In genomic region chr4:185809517-185810071, GRCh38 we compare ENCODE assay signal across 18 cellular contexts. TPM values are rescaled to one million over a fixed set of nuclear protein-coding genes. Genes with fewer than 3 reads are reported as not detected.
DNase-seq lines count a peak whose midpoint lies in the region; ATAC-seq and TF ChIP-seq lines count a peak whose summit lies in the region.
"Had no signal": no experiment of that assay in that cellular context is flagged by ENCODE, and none has a peak within 500 bp of the region (broad histone marks: within the 10 kb centered on the region; RNA-seq: fewer than 3 reads in every experiment).

No MANE protein-coding gene starts in this region.

- H2BK15ac ChIP-seq in neuronal stem cell (ENCODE audit: low read length), result no peak overlapping the region

- no peak overlapping the region for H3K18ac ChIP-seq in neuronal stem cell (ENCODE audit: low read length)

- CTCF ChIA-PET in Caco-2 (lab: Charles Lee), result interaction anchor here (1.4 kb wide), 1 partner anchor 212 kb away, joined by 3 read pairs; no protein-coding TSS in a partner anchor

- ATAC-seq in GM21786 (IDR thresholded peaks at IDR 0.05; ENCODE audit: unreplicated experiment), result no peak
- ATAC-seq in GM21360 (IDR thresholded peaks at IDR 0.05; ENCODE audit: unreplicated experiment), result no peak
- ATAC-seq: left colon, WTC11 had no signal

- H3K9ac ChIP-seq in SU-DHL-6 (ENCODE audit: low read length), result peak overlapping the region; percentile 59
- H3K9ac ChIP-seq in neuronal stem cell (ENCODE audit: low read depth, low read length, poor library complexity), result no peak overlapping the region

- H3K4me1 ChIP-seq in Caco-2 (peaks cover 16% of the 10 kb centered on the region), right atrium auricular region (peaks cover 0 to 5% of the 10 kb centered on the region in 2 donors), neuronal stem cell (ENCODE audit: control insufficient read depth in 2 of 2, insufficient read depth in 1 of 2, low read depth in 1 of 2, low read length in 2 of 2) (peaks cover 14 to 18% of the 10 kb centered on the region in 2 donors)

- H3K27ac Mint-ChIP-seq in Caco-2 (ENCODE audit: unreplicated experiment) (peak overlapping the region; percentile 8), endothelial cell (ENCODE audit: unreplicated experiment) (no peak overlapping the region)
- H3K27ac Mint-ChIP-seq: WTC11 had no signal

- BruUV-seq in Caco-2 (replicated peaks; lab: Mats Ljungman, UMichigan), result no TSS peak

- H3K9me3 ChIP-seq in Caco-2 (no peaks in the 10 kb centered on the region), SU-DHL-6 (ENCODE audit: insufficient read depth, low read length) (no peaks in the 10 kb centered on the region), right atrium auricular region (no peaks in the 10 kb centered on the region), neuronal stem cell (replicated peaks in 1 of 2; ENCODE audit: control insufficient read depth in 2 of 2, insufficient read depth in 1 of 2, low read depth in 1 of 2, low read length in 2 of 2) (peaks cover 0 to 3% of the 10 kb centered on the region in 2 donors)

- in situ Hi-C loops in GM13976 (cut with MboI; ENCODE audit: low sequenced_read_pairs, unreplicated experiment), result no loop called here

- H3K23ac ChIP-seq in neuronal stem cell (ENCODE audit: low read depth, low read length, poor library complexity), result no peak overlapping the region

- H3K27me3 ChIP-seq in Caco-2 (replicated peaks; ENCODE audit: control insufficient read depth, insufficient read depth, low read length) (no peaks in the 10 kb centered on the region), SU-DHL-6 (ENCODE audit: low read length) (no peaks in the 10 kb centered on the region), right atrium auricular region (no peaks in the 10 kb centered on the region), neuronal stem cell (ENCODE audit: control insufficient read depth in 3 of 3, insufficient read depth in 3 of 3, low read depth in 1 of 3, low read length in 3 of 3) (no peaks in the 10 kb centered on the region)

- H3K79me2 ChIP-seq in SU-DHL-6 (ENCODE audit: insufficient read depth, low read length), result no peaks in the 10 kb centered on the region

- H3K4me2 ChIP-seq in SU-DHL-6 (ENCODE audit: low read depth, low read length, poor library complexity, severe bottlenecking) (peak overlapping the region; percentile 98), neuronal stem cell (ENCODE audit: insufficient read depth, low read length, poor library complexity, severe bottlenecking) (peak overlapping the region; percentile 55)

- H3K4me1 Mint-ChIP-seq in Caco-2 (ENCODE audit: low read depth, unreplicated experiment) (peaks cover 32% of the 10 kb centered on the region), endothelial cell (ENCODE audit: unreplicated experiment) (peaks cover 10% of the 10 kb centered on the region)

- no peak overlapping the region for H3K4ac ChIP-seq in neuronal stem cell (ENCODE audit: low read length)

- TF ChIP-seq CTCF in Caco-2 (IDR thresholded peaks at IDR 0.05; ENCODE audit: insufficient read depth in 1 of 2, low read depth in 1 of 2, low read length in 1 of 2, severe bottlenecking in 1 of 2, unreplicated experiment in 1 of 2) (no peak), SU-DHL-6 (IDR thresholded peaks at IDR 0.05; ENCODE audit: insufficient read depth, low read length, poor library complexity, severe bottlenecking) (no peak), right atrium auricular region (IDR thresholded peaks at IDR 0.05) (no peak), endothelial cell (IDR thresholded peaks at IDR 0.05; ENCODE audit: unreplicated experiment) (no peak), GM13976 (IDR thresholded peaks at IDR 0.05; ENCODE audit: borderline replicate concordance, control extremely low read depth, extremely low read depth, insufficient read depth, missing control alignments) (no peak)

- H3K36me3 ChIP-seq in Caco-2 (ENCODE audit: control insufficient read depth, insufficient read depth, low read length), result no peaks in the 10 kb centered on the region
- H3K36me3 ChIP-seq in SU-DHL-6 (ENCODE audit: low read length), result no peaks in the 10 kb centered on the region
- H3K36me3 ChIP-seq in right atrium auricular region, result no peaks in the 10 kb centered on the region
- peaks cover 0 to 8% of the 10 kb centered on the region in 2 donors for H3K36me3 ChIP-seq in neuronal stem cell (replicated peaks in 1 of 2; ENCODE audit: control insufficient read depth in 2 of 2, insufficient read depth in 2 of 2, low read length in 2 of 2)

- H2BK12ac ChIP-seq in neuronal stem cell (ENCODE audit: low read length), result no peak overlapping the region

- whole genome bisulfite sequencing in neuronal stem cell (ENCODE audit: extremely low coverage in 2 of 2, insufficient read length in 2 of 2, insufficient replicate concordance in 1 of 2), 2 donors, result no CpG with 5 or more reads among the region's 4 CpGs

- H4K20me1 ChIP-seq in SU-DHL-6 (ENCODE audit: low read depth, low read length), result no peaks in the 10 kb centered on the region

- peaks cover 13% of the 10 kb centered on the region for H3F3A ChIP-seq in SU-DHL-6 (ENCODE audit: insufficient read depth)

- H3K36me3 Mint-ChIP-seq in Caco-2 (ENCODE audit: insufficient read depth, unreplicated experiment), result peaks cover under 1% of the 10 kb centered on the region
- H3K36me3 Mint-ChIP-seq in endothelial cell (ENCODE audit: low read depth, unreplicated experiment), result no peaks in the 10 kb centered on the region
- H3K36me3 Mint-ChIP-seq: WTC11 had no signal

- H4K8ac ChIP-seq in neuronal stem cell (ENCODE audit: low read depth, low read length), result no peak overlapping the region

- peak overlapping the region; percentile 60 for H2AFZ ChIP-seq in SU-DHL-6 (ENCODE audit: low read depth, low read length, severe bottlenecking)
- H2AFZ ChIP-seq in neuronal stem cell (ENCODE audit: low read length), result no peak overlapping the region

- H3K4me3 ChIP-seq in Caco-2 (ENCODE audit: low read depth, low read length) (peak overlapping the region; percentile 55), SU-DHL-6 (ENCODE audit: insufficient read depth, low read length, poor library complexity, severe bottlenecking) (peak overlapping the region; percentile 55), right atrium auricular region (peak overlapping the region; percentile 57 to 63), neuronal stem cell (ENCODE audit: low read length in 2 of 2) (peak overlapping the region in 1 of 2 donors; percentile 65)

- DNase-seq in Caco-2 (no peak), right atrium auricular region (ENCODE audit: low spot score) (no peak), neuronal stem cell (ENCODE audit: low spot score) (no peak), endothelial cell (ENCODE audit: low spot score) (no peak), GM13976 (ENCODE audit: low spot score) (no peak)
- DNase-seq: activated naive CD4-positive, alpha-beta T cell treated with anti-CD3 and anti-CD28 coated beads, Interleukin-2, amount 50 U/mL, for 16 hours; central memory CD4-positive, alpha-beta T cell; DMS 273 treated with DMSO at 0.1 percent for 48 hours; head of caudate nucleus; left colon; NCI-H1930; NK-92 treated with Interleukin-12 subunit alpha and Interleukin-12 subunit beta, amount 100 ng/mL, for 24 hours; occipital lobe; stimulated activated CD4-positive, alpha-beta T cell treated with anti-CD3 and anti-CD28 coated beads, Interleukin-15, amount 100 ng/mL, for 24 hours had no signal

- H2BK120ac ChIP-seq in neuronal stem cell (ENCODE audit: low read depth, low read length), result no peak overlapping the region

- H3K27me3 Mint-ChIP-seq in Caco-2 (ENCODE audit: insufficient read depth, unreplicated experiment) (no peaks in the 10 kb centered on the region), endothelial cell (ENCODE audit: unreplicated experiment) (no peaks in the 10 kb centered on the region)

- intact Hi-C loops in Caco-2 (cut with micrococcal nuclease; ENCODE audit: unreplicated experiment), result loop anchor here (2.0 kb wide), 2 partner anchors 97 to 159 kb away; no protein-coding TSS in a partner anchor

- H2AK5ac ChIP-seq in neuronal stem cell (ENCODE audit: low read depth, low read length), result no peak overlapping the region

- H3K79me1 ChIP-seq in neuronal stem cell (ENCODE audit: low read depth, low read length), result no peaks in the 10 kb centered on the region

- H3K27ac ChIP-seq in SU-DHL-6 (ENCODE audit: low read depth, low read length) (peak overlapping the region; percentile 79; the same call in 1 of the 2 replicates), right atrium auricular region (peak overlapping the region; percentile 61 to 80), neuronal stem cell (replicated peaks; ENCODE audit: low read length) (peak overlapping the region; percentile 27)

- no peak overlapping the region for H4K91ac ChIP-seq in neuronal stem cell (ENCODE audit: low read depth, low read length, poor library complexity)

- POLR2A ChIA-PET in Caco-2 (lab: Charles Lee), result no interaction called here

- H3K9me3 Mint-ChIP-seq in Caco-2 (ENCODE audit: unreplicated experiment) (no peaks in the 10 kb centered on the region), endothelial cell (ENCODE audit: unreplicated experiment) (no peaks in the 10 kb centered on the region)

- no peaks in the 10 kb centered on the region for H3K9me2 ChIP-seq in SU-DHL-6 (replicated peaks; ENCODE audit: insufficient read depth, low read length)

- H3K4me3 Mint-ChIP-seq in Caco-2 (ENCODE audit: unreplicated experiment) (peak overlapping the region; percentile 90), endothelial cell (ENCODE audit: unreplicated experiment) (no peak overlapping the region)
- H3K4me3 Mint-ChIP-seq: WTC11 had no signal

- no peak overlapping the region for H3K14ac ChIP-seq in neuronal stem cell (ENCODE audit: low read length)

- no peak overlapping the region for H2BK5ac ChIP-seq in neuronal stem cell (ENCODE audit: low read length)

RNA-seq across cellular contexts. Expression of gene SORBS2, which starts 2.4 kb away (rescaled TPM):
- 47.7 and 59.7 TPM in 2 replicates for total RNA-seq in Caco-2 (2022)
- 100 to 1,000 TPM; 530 to 741 TPM for total RNA-seq in right atrium auricular region
- 79.5 TPM for polyA plus RNA-seq in neuronal stem cell (2013, experiment 1 of 2)
- polyA plus RNA-seq in neuronal stem cell (2013, experiment 2 of 2), result 78.3 TPM
- total RNA-seq in endothelial cell (ENCODE audit: unreplicated experiment), result 20.0 TPM

Comparison
In these comparisons a context has a peak if more than half of its experiments do, and no peak if none do; other contexts are left out.
1. H3K27ac ChIP-seq: peak in every context shown above with its lines; median percentile 79 in SU-DHL-6; 70 in right atrium auricular region; 27 in neuronal stem cell.